In genomic region chr19:46787331-46788100, GRCh38 we compare ENCODE assay signal across 1 cellular context.
A peak's percentile ranks its signal among the peaks of the same experiment; 100 is the strongest.
TF ChIP-seq lines count a peak whose summit lies in the region.

No MANE protein-coding gene starts in this region.

TF ChIP-seq in HepG2, 621 proteins besides CTCF, POLR2A, EP300 and RAD21 (continued from another document and continues in another):
- TF ChIP-seq KIAA2018 (CRISPR knock-in tag; IDR thresholded peaks at IDR 0.05; ENCODE audit: borderline replicate concordance) (no peak), ZNF747 (CRISPR knock-in tag; IDR thresholded peaks at IDR 0.05; ENCODE audit: borderline replicate concordance) (0 out of 2 replicates have a peak, but pooled peaks have one; percentile 21), ZBTB42 (CRISPR knock-in tag; IDR thresholded peaks at IDR 0.05) (no peak), ZNF329 (CRISPR knock-in tag; IDR thresholded peaks at IDR 0.05; ENCODE audit: low read depth) (0 out of 2 replicates have a peak, but pooled peaks have one; percentile 64), CENPBD1 (CRISPR knock-in tag; IDR thresholded peaks at IDR 0.05; ENCODE audit: borderline replicate concordance, low read depth) (no peak), THAP7 (CRISPR knock-in tag; IDR thresholded peaks at IDR 0.05) (no peak), KDM6A (CRISPR knock-in tag; IDR thresholded peaks at IDR 0.05; ENCODE audit: low read depth) (no peak), HMGXB3 (CRISPR knock-in tag; IDR thresholded peaks at IDR 0.05; ENCODE audit: borderline replicate concordance) (no peak; the same call in 1 of the 2 replicates), ZNF772 (CRISPR knock-in tag; IDR thresholded peaks at IDR 0.05) (no peak; the same call in 1 of the 2 replicates), ZNF280B (CRISPR knock-in tag; IDR thresholded peaks at IDR 0.05; ENCODE audit: borderline replicate concordance) (no peak), PAXIP1 (CRISPR knock-in tag; conservative IDR thresholded peaks at IDR 0.05) (no peak), GABPB1 (CRISPR knock-in tag; IDR thresholded peaks at IDR 0.05) (peak; percentile 60; the same call in 1 of the 2 replicates), ARID4A (CRISPR knock-in tag; IDR thresholded peaks at IDR 0.05; ENCODE audit: borderline replicate concordance) (no peak), BRCA1 (CRISPR knock-in tag; IDR thresholded peaks at IDR 0.05) (no peak), ARID3A (IDR thresholded peaks at IDR 0.05; ENCODE audit: low read depth, low read length) (no peak), SOX5 (CRISPR knock-in tag; IDR thresholded peaks at IDR 0.05; ENCODE audit: borderline replicate concordance) (peak; percentile 21; the same call in 1 of the 2 replicates), CHD4 (IDR thresholded peaks at IDR 0.05; ENCODE audit: borderline replicate concordance, low read length) (no peak), MTERF4 (CRISPR knock-in tag; IDR thresholded peaks at IDR 0.05) (peak; percentile 74; the same call in 1 of the 2 replicates), MTA1 (CRISPR knock-in tag; IDR thresholded peaks at IDR 0.05; ENCODE audit: borderline replicate concordance) (peak; percentile 28; the same call in 1 of the 2 replicates), EEA1 (CRISPR knock-in tag; IDR thresholded peaks at IDR 0.05; ENCODE audit: borderline replicate concordance) (no peak), ZNF326 (CRISPR knock-in tag; IDR thresholded peaks at IDR 0.05; ENCODE audit: borderline replicate concordance) (no peak), ZNF10 (CRISPR knock-in tag; IDR thresholded peaks at IDR 0.05; ENCODE audit: borderline replicate concordance, low read depth) (no peak), HNF4A (CRISPR knock-in tag; IDR thresholded peaks at IDR 0.05) (no peak), PCBP2 (optimal IDR thresholded peaks at IDR 0.05; ENCODE audit: low read depth, low read length, poor library complexity, severe bottlenecking) (no peak)
